1 cellular context compared by ENCODE assay signal in genomic region chr7:44574286-44574872, GRCh38.
TF ChIP-seq lines count a peak whose summit lies in the region.

No MANE protein-coding gene starts in this region.

TF ChIP-seq in GM23338, 12 proteins besides CTCF, POLR2A, EP300 and RAD21 (continued from another document):
- TF ChIP-seq ZNF462 (CRISPR knock-in tag; IDR thresholded peaks at IDR 0.05) (no peak), CREB1 (CRISPR knock-in tag; IDR thresholded peaks at IDR 0.05; ENCODE audit: low read depth) (no peak), REST (IDR thresholded peaks at IDR 0.05; ENCODE audit: unreplicated experiment) (no peak), ETS1 (IDR thresholded peaks at IDR 0.05) (no peak), STAT1 (IDR thresholded peaks at IDR 0.05; ENCODE audit: unreplicated experiment) (no peak), NANOG (IDR thresholded peaks at IDR 0.05; ENCODE audit: borderline replicate concordance) (no peak), ZNF331 (CRISPR knock-in tag; IDR thresholded peaks at IDR 0.05; ENCODE audit: low read depth) (no peak), POLR2AphosphoS5 (IDR thresholded peaks at IDR 0.05; ENCODE audit: low read depth) (no peak)
